In the genomic region with DNA sequence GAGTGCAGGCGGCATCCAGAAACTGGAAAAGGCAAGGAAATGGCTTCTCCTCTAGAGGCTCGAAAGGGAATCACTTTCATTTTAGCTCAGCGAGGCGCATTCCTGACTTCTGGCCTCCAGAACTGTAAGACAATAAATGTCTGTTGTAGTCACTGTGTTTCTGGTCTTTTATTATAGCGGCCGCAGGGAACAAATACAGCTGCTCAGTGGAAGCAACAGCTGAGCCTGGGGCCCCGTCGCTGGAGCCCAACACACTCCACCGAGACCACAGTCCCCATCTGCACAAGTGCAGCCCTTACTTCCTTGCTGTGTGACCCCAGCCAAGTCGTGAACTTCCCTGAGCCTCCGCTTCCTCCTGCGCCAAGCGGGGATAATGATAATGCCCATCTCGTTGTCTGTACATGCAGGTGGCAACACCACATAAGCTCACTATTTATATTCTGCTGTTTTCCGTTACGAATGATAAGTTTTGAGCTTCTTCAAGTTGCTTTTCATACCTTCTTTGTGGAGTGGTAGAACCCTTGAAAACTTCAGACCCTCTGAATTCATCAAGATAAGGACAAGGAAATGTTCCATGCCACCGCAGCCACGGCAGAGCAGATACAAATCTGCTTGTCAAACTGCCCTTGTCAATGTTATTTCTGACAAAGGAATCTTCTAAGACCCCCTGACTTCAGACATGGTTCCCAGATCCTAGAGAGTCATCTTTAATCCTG, we compare ENCODE assay signal across 12 cellular contexts. TPM values are rescaled to one million over a fixed set of nuclear protein-coding genes. Genes with fewer than 3 reads are reported as not detected.
DNase-seq lines count a peak whose midpoint lies in the region; ATAC-seq, FAIRE-seq and TF ChIP-seq lines count a peak whose summit lies in the region.
"Had no signal": no experiment of that assay in that cellular context is flagged by ENCODE, and none has a peak within 500 bp of the region (broad histone marks: within the 10 kb centered on the region; RNA-seq: fewer than 3 reads in every experiment).

No MANE protein-coding gene starts in this region.

- H3K9me3 Mint-ChIP-seq in activated naive CD8-positive, alpha-beta T cell treated with anti-CD3 and anti-CD28 coated beads, Interleukin-2, amount 10 ng/mL, durations not matched to agents 7 days and 5 days = no peaks in the 10 kb centered on the region
- H3K9me3 Mint-ChIP-seq in natural killer cell = no peaks in the 10 kb centered on the region

- H3K36me3 Mint-ChIP-seq in activated naive CD8-positive, alpha-beta T cell treated with anti-CD3 and anti-CD28 coated beads, Interleukin-2, amount 10 ng/mL, durations not matched to agents 7 days and 5 days = peaks cover 6% of the 10 kb centered on the region
- no peaks in the 10 kb centered on the region for H3K36me3 Mint-ChIP-seq in natural killer cell

- DNase-seq in ELF-1 (ENCODE audit: low read depth, low spot score) (peak; percentile 59), natural killer cell (no peak), NCI-H128 (lab: John Stamatoyannopoulos, UW; ENCODE audit: unreplicated experiment) (no peak), HuH-7 (ENCODE audit: low spot score) (no peak), RCC 7860 (ENCODE audit: low spot score) (no peak)
- no peak for DNase-seq in activated naive CD8-positive, alpha-beta T cell treated with anti-CD3 and anti-CD28 coated beads, Interleukin-2, amount 10 ng/mL, durations not matched to agents 7 days and 5 days
- DNase-seq: NCI-H1417 treated with DMSO at 0.1 percent for 48 hours had no signal

- H3K4me1 Mint-ChIP-seq in activated naive CD8-positive, alpha-beta T cell treated with anti-CD3 and anti-CD28 coated beads, Interleukin-2, amount 10 ng/mL, durations not matched to agents 7 days and 5 days = peaks cover 48% of the 10 kb centered on the region
- H3K4me1 Mint-ChIP-seq in natural killer cell = peaks cover 43 to 52% of the 10 kb centered on the region in 2 donors

- no peaks in the 10 kb centered on the region for H3K9me3 ChIP-seq in KOPT-K1 (ENCODE audit: insufficient read depth, low read length, poor library complexity, severe bottlenecking)

- peak overlapping the region; percentile 77 for H3K4me3 Mint-ChIP-seq in activated naive CD8-positive, alpha-beta T cell treated with anti-CD3 and anti-CD28 coated beads, Interleukin-2, amount 10 ng/mL, durations not matched to agents 7 days and 5 days
- peak overlapping the region; percentile 17 for H3K4me3 Mint-ChIP-seq in natural killer cell

- H3K27ac ChIP-seq in KOPT-K1 (ENCODE audit: low read depth, low read length, poor library complexity, severe bottlenecking) = peak overlapping the region; percentile 95

- TF ChIP-seq CTCF in natural killer cell (IDR thresholded peaks at IDR 0.05) = no peak

- H3K27ac Mint-ChIP-seq in activated naive CD8-positive, alpha-beta T cell treated with anti-CD3 and anti-CD28 coated beads, Interleukin-2, amount 10 ng/mL, durations not matched to agents 7 days and 5 days = peak overlapping the region; percentile 86
- H3K27ac Mint-ChIP-seq in natural killer cell = peak overlapping the region; percentile 75 to 100

- no peak for FAIRE-seq in RCC 7860 (lab: Jason Lieb, UNC)
- FAIRE-seq: endothelial cell of umbilical vein, H54 had no signal

- no peak for ATAC-seq in activated naive CD8-positive, alpha-beta T cell treated with anti-CD3 and anti-CD28 coated beads, Interleukin-2, amount 10 ng/mL, durations not matched to agents 7 days and 5 days (ENCODE audit: low read depth)
- ATAC-seq in natural killer cell (no peak), HG03565 (IDR thresholded peaks at IDR 0.05; ENCODE audit: unreplicated experiment) (no peak)

- intact Hi-C loops in natural killer cell (cut with micrococcal nuclease) = no loop called here

- H3K27me3 Mint-ChIP-seq in activated naive CD8-positive, alpha-beta T cell treated with anti-CD3 and anti-CD28 coated beads, Interleukin-2, amount 10 ng/mL, durations not matched to agents 7 days and 5 days = no peaks in the 10 kb centered on the region
- H3K27me3 Mint-ChIP-seq in natural killer cell (ENCODE audit: low read depth in 2 of 2) = no peaks in the 10 kb centered on the region

- POLR2A ChIA-PET in activated naive CD8-positive, alpha-beta T cell treated with anti-CD3 and anti-CD28 coated beads, Interleukin-2, amount 10 ng/mL, durations not matched to agents 7 days and 5 days (lab: Charles Lee) = interaction anchor here (0.7 to 11.5 kb wide), 4 partner anchors 15 to 42 kb away, joined by 3 to 284 read pairs (median 7); no protein-coding TSS in a partner anchor

- peaks cover 4% of the 10 kb centered on the region; the same call in 1 of the 2 replicates for H3K36me3 ChIP-seq in KOPT-K1 (ENCODE audit: insufficient read depth, low read length)

RNA-seq across cellular contexts. Expression of a gene that starts 3.2 kb away (rescaled TPM):
- 100 to 1,000 TPM; 474 to 485 TPM for total RNA-seq in activated naive CD8-positive, alpha-beta T cell treated with anti-CD3 and anti-CD28 coated beads, Interleukin-2, amount 10 ng/mL, durations not matched to agents 7 days and 5 days
- 100 to 1,000 TPM; 520 to 674 (median 533) TPM for total RNA-seq in natural killer cell

RNA-seq across cellular contexts. Expression of a gene that starts 37.4 kb away (rescaled TPM):
- under 1 TPM in 1 of 2 experiments, not detected in 1; 0.26 TPM for total RNA-seq in activated naive CD8-positive, alpha-beta T cell treated with anti-CD3 and anti-CD28 coated beads, Interleukin-2, amount 10 ng/mL, durations not matched to agents 7 days and 5 days
- total RNA-seq in natural killer cell = 1 to 10 TPM in 2 of 3 donors, under 1 TPM in 1; 0.93 to 1.7 (median 1.2) TPM
- total RNA-seq: ureter had no signal
